9 cellular contexts compared by ENCODE assay signal in genomic region chr6:39003072-39003471, GRCh38. TPM values are rescaled to one million over a fixed set of nuclear protein-coding genes. Genes with fewer than 3 reads are reported as not detected.
DNase-seq lines count a peak whose midpoint lies in the region; ATAC-seq and TF ChIP-seq lines count a peak whose summit lies in the region.
"Had no signal": no experiment of that assay in that cellular context is flagged by ENCODE, and none has a peak within 500 bp of the region (broad histone marks: within the 10 kb centered on the region; RNA-seq: fewer than 3 reads in every experiment).

No MANE protein-coding gene starts in this region.

- H3K4me1 Mint-ChIP-seq in chondrocyte (ENCODE audit: low read depth) = no peaks in the 10 kb centered on the region

- no peaks in the 10 kb centered on the region for H3K36me3 ChIP-seq in vagina
- H3K36me3 ChIP-seq in mucosa of descending colon (ENCODE audit: low read depth) = no peaks in the 10 kb centered on the region
- H3K36me3 ChIP-seq: pancreas had no signal

- no peaks in the 10 kb centered on the region for H3K4me1 ChIP-seq in vagina
- H3K4me1 ChIP-seq in mucosa of descending colon (ENCODE audit: low read depth) = no peaks in the 10 kb centered on the region
- H3K4me1 ChIP-seq: pancreas had no signal

- H3K36me3 Mint-ChIP-seq in chondrocyte (ENCODE audit: low read depth) = no peaks in the 10 kb centered on the region

- no peak overlapping the region for H3K27ac ChIP-seq in vagina
- H3K27ac ChIP-seq: pancreas had no signal

- H3K9me3 ChIP-seq in vagina (no peaks in the 10 kb centered on the region), mucosa of descending colon (no peaks in the 10 kb centered on the region)
- H3K9me3 ChIP-seq: pancreas had no signal

- H3K9me3 Mint-ChIP-seq in chondrocyte (ENCODE audit: low read depth) = peaks cover 2% of the 10 kb centered on the region

- TF ChIP-seq POLR2A in vagina (IDR thresholded peaks at IDR 0.05) = no peak

- H3K27me3 Mint-ChIP-seq in chondrocyte (ENCODE audit: low read depth) = peaks cover 54% of the 10 kb centered on the region

- intact Hi-C loops in vagina (cut with DNase I) (no loop called here), mucosa of descending colon (cut with DNase I, micrococcal nuclease) (no loop called here)

- H3K27ac Mint-ChIP-seq in chondrocyte (ENCODE audit: unreplicated experiment) = no peak overlapping the region

- TF ChIP-seq CTCF in chondrocyte (IDR thresholded peaks at IDR 0.05) = peak; percentile 23
- no peak for TF ChIP-seq CTCF in vagina (IDR thresholded peaks at IDR 0.05)
- no peak for TF ChIP-seq CTCF in mucosa of descending colon (IDR thresholded peaks at IDR 0.05)

- H3K4me3 ChIP-seq in vagina (no peak overlapping the region), mucosa of descending colon (no peak overlapping the region)
- H3K4me3 ChIP-seq: pancreas had no signal

- ATAC-seq in HG02981 (IDR thresholded peaks at IDR 0.05; ENCODE audit: unreplicated experiment) = no peak
- no peak for ATAC-seq in mucosa of descending colon

- H3K4me3 Mint-ChIP-seq in chondrocyte (ENCODE audit: unreplicated experiment) = no peak overlapping the region

- no peaks in the 10 kb centered on the region for H3K27me3 ChIP-seq in vagina
- H3K27me3 ChIP-seq: pancreas had no signal

- peak; percentile 9 for DNase-seq in stimulated activated CD4-positive, alpha-beta T cell treated with anti-CD3 and anti-CD28 coated beads, Interleukin-4, amount 100 ng/mL, for 24 hours
- DNase-seq in stimulated activated CD4-positive, alpha-beta T cell treated with anti-CD3 and anti-CD28 coated beads, Interleukin-4, amount 100 ng/mL, for 4 hours = no peak
- DNase-seq in NCI-H2029 (lab: John Stamatoyannopoulos, UW) (peak; percentile 37), chondrocyte (ENCODE audit: low spot score) (no peak), SKM-1 (lab: John Stamatoyannopoulos, UW; ENCODE audit: unreplicated experiment) (no peak), vagina (ENCODE audit: extremely low spot score in 2 of 2) (no peak), mucosa of descending colon (no peak)
- DNase-seq: pancreas had no signal

RNA-seq across cellular contexts. Expression of gene GLP1R, which starts 45.5 kb away (rescaled TPM):
- total RNA-seq in chondrocyte = not detected in 3 replicates
- not detected for total RNA-seq in vagina
- under 1 TPM in 2 of 3 donors, not detected in 1; 0.09 to 0.14 TPM for total RNA-seq in mucosa of descending colon

Comparison
In these comparisons a context has a peak if more than half of its experiments do, and no peak if none do; other contexts are left out.
1. DNase-seq: peak in stimulated activated CD4-positive, alpha-beta T cell treated with anti-CD3 and anti-CD28 coated beads, Interleukin-4, amount 100 ng/mL, for 24 hours (single experiment) and NCI-H2029 (single experiment); none in stimulated activated CD4-positive, alpha-beta T cell treated with anti-CD3 and anti-CD28 coated beads, Interleukin-4, amount 100 ng/mL, for 4 hours (0 of 2), chondrocyte (single experiment), SKM-1 (single experiment), vagina (0 of 2) and mucosa of descending colon (0 of 3).